ENCODE assay signal across 9 cellular contexts in genomic region chr2:160114721-160115120, GRCh38. TPM values are rescaled to one million over a fixed set of nuclear protein-coding genes. Genes with fewer than 3 reads are reported as not detected.
DNase-seq lines count a peak whose midpoint lies in the region; ATAC-seq and TF ChIP-seq lines count a peak whose summit lies in the region.
"Not testable (repeated sequence)": the region's sequence is repeated elsewhere in the genome, so short reads cannot be mapped to it uniquely, and the experiment has no call there.
"Had no signal": no experiment of that assay in that cellular context is flagged by ENCODE, and none has a peak within 500 bp of the region (broad histone marks: within the 10 kb centered on the region; RNA-seq: fewer than 3 reads in every experiment).

No MANE protein-coding gene starts in this region.

- H3K9me3 ChIP-seq in HAP-1; HUES6 (ENCODE audit: control insufficient read depth, insufficient read depth, low read depth, low read length); transverse colon: not testable (repeated sequence)

- not testable (repeated sequence) for H3K36me3 ChIP-seq in HAP-1 (replicated peaks); HUES6 (ENCODE audit: control insufficient read depth, insufficient read depth, low read length); transverse colon

- peaks cover 10% of the 10 kb centered on the region for H3K4me1 ChIP-seq in HAP-1
- not testable (repeated sequence) for H3K4me1 ChIP-seq in HUES6 (ENCODE audit: control insufficient read depth, insufficient read depth, low read length); transverse colon

- H3K9ac ChIP-seq in HUES6 (ENCODE audit: low read length): not testable (repeated sequence)

- in situ Hi-C loops in HAP-1 (cut with MboI; ENCODE audit: low sequenced_read_pairs): not testable (repeated sequence)
- in situ Hi-C loops in transverse colon (cut with MboI; ENCODE audit: low pct_ligation_motif_present in 1 of 4, low pct_unique_long_range_greater_than_20kb in 1 of 4, low sequenced_read_pairs in 3 of 4): loop anchor here in 2 of 4 donors (25.0 kb wide), 1 partner anchor 873 kb away; no protein-coding TSS in a partner anchor

- peak in 1 of 2 experiments; percentile 30 for DNase-seq in HAP-1 (ENCODE audit: low spot score in 2 of 2)
- DNase-seq in NCI-H748 (lab: John Stamatoyannopoulos, UW; ENCODE audit: unreplicated experiment): peak; percentile 56
- DNase-seq in SK-N-DZ (ENCODE audit: low spot score): peak; percentile 9
- peak; percentile 35 to 53 for DNase-seq in left colon
- DNase-seq in transverse colon: peak; percentile 51

- TF ChIP-seq POLR2A in transverse colon (IDR thresholded peaks at IDR 0.05): not testable (repeated sequence)

- intact Hi-C loops in left colon (cut with DNase I, micrococcal nuclease): loop anchor here in 1 of 2 donors (5.0 kb wide), 1 partner anchor 883 kb away; no protein-coding TSS in a partner anchor
- intact Hi-C loops in transverse colon (cut with DNase I; ENCODE audit: low total_unique reads): not testable (repeated sequence)

- 55% methylated on average over 8 of the region's 8 CpGs; no CpG with 5 or more reads in 1 of the 2 donors for WGBS in transverse colon (ENCODE audit: low coverage in 1 of 2), 2 donors

- not testable (repeated sequence) for H3K27ac ChIP-seq in HUES6 (ENCODE audit: low read depth, low read length); transverse colon

- peak; percentile 81 for ATAC-seq in left colon

- peak overlapping the region; percentile 14; the same call in 1 of the 2 replicates for H3K4me3 ChIP-seq in HAP-1
- peak overlapping the region; percentile 51; the same call in 1 of the 2 replicates for H3K4me3 ChIP-seq in HUES6 (ENCODE audit: low read depth, low read length)
- H3K4me3 ChIP-seq in transverse colon: not testable (repeated sequence)

- not testable (repeated sequence) for TF ChIP-seq CTCF in transverse colon (IDR thresholded peaks at IDR 0.05)

- not testable (repeated sequence) for TF ChIP-seq EP300 in transverse colon (IDR thresholded peaks at IDR 0.05; ENCODE audit: low read depth)

- H3K27me3 ChIP-seq in HAP-1 (ENCODE audit: low read depth); HUES6 (ENCODE audit: control insufficient read depth, insufficient read depth, low read length); transverse colon: not testable (repeated sequence)

RNA-seq across cellular contexts. Expression of gene PLA2R1, which starts 52.3 kb away (rescaled TPM):
- polyA plus RNA-seq in SK-N-DZ (2014; cell fraction: cytosol; rRNA removed): not detected in 2 replicates
- not detected in 2 replicates for polyA plus RNA-seq in SK-N-DZ (2014; cell fraction: nucleus; rRNA removed)
- 10 to 100 TPM in 1 of 2 donors, 1 to 10 TPM in 1; 6.8 to 11.4 TPM for total RNA-seq in left colon
- total RNA-seq in transverse colon: 10 to 100 TPM in 3 of 4 donors, 1 to 10 TPM in 1; 1.4 to 18.2 (median 14.6) TPM
- total RNA-seq: A673; CD4-positive, alpha-beta memory T cell; GM12878 had no signal
- polyA plus RNA-seq: CD4-positive, alpha-beta memory T cell had no signal
